8 cellular contexts compared by ENCODE assay signal in genomic region chrX:48520976-48521352, GRCh38. TPM values are rescaled to one million over a fixed set of nuclear protein-coding genes. Genes with fewer than 3 reads are reported as not detected.
DNase-seq lines count a peak whose midpoint lies in the region; ATAC-seq lines count a peak whose summit lies in the region.

No MANE protein-coding gene starts in this region.

- peak overlapping the region; percentile 46 for H3K4me3 ChIP-seq in iPS-11a (ENCODE audit: low read depth, low read length)

- peaks cover 4% of the 10 kb centered on the region for H3K36me3 Mint-ChIP-seq in activated naive CD4-positive, alpha-beta T cell treated with anti-CD3 and anti-CD28 coated beads for 36 hours (ENCODE audit: low read depth)
- peaks cover 3% of the 10 kb centered on the region for H3K36me3 Mint-ChIP-seq in T-helper 17 cell (ENCODE audit: low read depth)

- peaks cover 23% of the 10 kb centered on the region for H3K4me1 Mint-ChIP-seq in activated naive CD4-positive, alpha-beta T cell treated with anti-CD3 and anti-CD28 coated beads for 36 hours (ENCODE audit: low read depth)
- peaks cover 21% of the 10 kb centered on the region for H3K4me1 Mint-ChIP-seq in T-helper 17 cell

- no peak for ATAC-seq in T-helper 17 cell
- ATAC-seq in GM19328 (IDR thresholded peaks at IDR 0.05; ENCODE audit: unreplicated experiment) = no peak

- H3K27ac Mint-ChIP-seq in activated naive CD4-positive, alpha-beta T cell treated with anti-CD3 and anti-CD28 coated beads for 36 hours = peak overlapping the region; percentile 98
- H3K27ac Mint-ChIP-seq in T-helper 17 cell = peak overlapping the region; percentile 95

- H3K9me3 ChIP-seq in T-helper 17 cell (ENCODE audit: control insufficient read depth, low read length, poor library complexity, severe bottlenecking) = no peaks in the 10 kb centered on the region

- H3K4me3 Mint-ChIP-seq in activated naive CD4-positive, alpha-beta T cell treated with anti-CD3 and anti-CD28 coated beads for 36 hours = peak overlapping the region; percentile 90
- peak overlapping the region; percentile 86 for H3K4me3 Mint-ChIP-seq in T-helper 17 cell

- H3K9me3 Mint-ChIP-seq in activated naive CD4-positive, alpha-beta T cell treated with anti-CD3 and anti-CD28 coated beads for 36 hours = no peaks in the 10 kb centered on the region

- peak overlapping the region; percentile 68 for H3K27ac ChIP-seq in temporal lobe (ENCODE audit: low read depth, low read length)

- CTCF ChIA-PET in activated naive CD4-positive, alpha-beta T cell treated with anti-CD3 and anti-CD28 coated beads for 36 hours (lab: Charles Lee) = no interaction called here

- DNase-seq in activated naive CD4-positive, alpha-beta T cell treated with anti-CD3 and anti-CD28 coated beads for 36 hours = peak; percentile 47
- no peak for DNase-seq in activated naive CD4-positive, alpha-beta T cell treated with Interleukin-2 at 50 U/mL for 16 hours
- DNase-seq in T-helper 17 cell = no peak
- DNase-seq in COLO829 (ENCODE audit: low spot score) = no peak
- no peak for DNase-seq in NCI-H2081 treated with DMSO at 0.1 percent for 48 hours (lab: John Stamatoyannopoulos, UW)

- H3K27me3 Mint-ChIP-seq in activated naive CD4-positive, alpha-beta T cell treated with anti-CD3 and anti-CD28 coated beads for 36 hours (ENCODE audit: low read depth) = no peaks in the 10 kb centered on the region
- no peaks in the 10 kb centered on the region for H3K27me3 Mint-ChIP-seq in T-helper 17 cell

- intact Hi-C loops in activated naive CD4-positive, alpha-beta T cell treated with anti-CD3 and anti-CD28 coated beads for 36 hours (cut with micrococcal nuclease) = loop anchor here (1.0 kb wide), 6 partner anchors 13 to 76 kb away; partner anchors contain the start of genes PORCN, RBM3, TBC1D25 and WDR13

RNA-seq across cellular contexts. Expression of gene EBP, which starts 0.6 kb away (rescaled TPM):
- total RNA-seq in activated naive CD4-positive, alpha-beta T cell treated with anti-CD3 and anti-CD28 coated beads for 36 hours = 100 to 1,000 TPM; 118 to 123 TPM
- 10 to 100 TPM; 43.9 to 53.6 TPM for total RNA-seq in T-helper 17 cell
- 25.6 TPM for total RNA-seq in temporal lobe

RNA-seq across cellular contexts. Expression of gene PORCN, which starts 12.2 kb away (rescaled TPM):
- 1 to 10 TPM; 5.2 to 5.6 TPM for total RNA-seq in activated naive CD4-positive, alpha-beta T cell treated with anti-CD3 and anti-CD28 coated beads for 36 hours
- 10 to 100 TPM; 13.3 to 18.0 TPM for total RNA-seq in T-helper 17 cell
- total RNA-seq in temporal lobe = 6.1 TPM

RNA-seq across cellular contexts. Expression of gene TBC1D25, which starts 18.6 kb away (rescaled TPM):
- total RNA-seq in activated naive CD4-positive, alpha-beta T cell treated with anti-CD3 and anti-CD28 coated beads for 36 hours = 10 to 100 TPM; 10.6 to 11.1 TPM
- total RNA-seq in T-helper 17 cell (10 to 100 TPM; 23.2 to 31.3 TPM), temporal lobe (11.3 TPM)

RNA-seq across cellular contexts. Expression of gene FTSJ1, which starts 45.0 kb away (rescaled TPM):
- total RNA-seq in activated naive CD4-positive, alpha-beta T cell treated with anti-CD3 and anti-CD28 coated beads for 36 hours = 10 to 100 TPM; 66.2 to 66.8 TPM
- total RNA-seq in T-helper 17 cell (10 to 100 TPM; 59.9 to 70.1 TPM), temporal lobe (34.9 TPM)

RNA-seq across cellular contexts. Expression of gene SLC38A5, which starts 50.9 kb away (rescaled TPM):
- total RNA-seq in activated naive CD4-positive, alpha-beta T cell treated with anti-CD3 and anti-CD28 coated beads for 36 hours = 10 to 100 TPM; 45.0 to 45.8 TPM
- total RNA-seq in T-helper 17 cell (10 to 100 TPM; 25.2 to 27.7 TPM), temporal lobe (19.7 TPM)
